8 cellular contexts compared by ENCODE assay signal in genomic region chr5:109191153-109191558, GRCh38.
A peak's percentile ranks its signal among the peaks of the same experiment; 100 is the strongest.
DNase-seq lines count a peak whose midpoint lies in the region; ATAC-seq lines count a peak whose summit lies in the region.

No MANE protein-coding gene starts in this region.

- DNase-seq in AG08396 (ENCODE audit: low spot score) (peak; percentile 7), HS-5 (ENCODE audit: low read depth) (peak; percentile 24), dedifferentiated amniotic fluid mesenchymal stem cell (ENCODE audit: extremely low spot score) (peak; percentile 60), NCI-H1105 (lab: John Stamatoyannopoulos, UW) (no peak), OCI-M2 (lab: John Stamatoyannopoulos, UW; ENCODE audit: unreplicated experiment) (no peak)
- no peak for DNase-seq in activated naive CD8-positive, alpha-beta T cell treated with anti-CD3 and anti-CD28 coated beads, Interleukin-2, amount 50 U/mL, for 24 hours

- peaks cover 3% of the 10 kb centered on the region for H3K4me1 Mint-ChIP-seq in activated naive CD8-positive, alpha-beta T cell treated with anti-CD3 and anti-CD28 coated beads, Interleukin-2, amount 50 U/mL, for 24 hours

- no peaks in the 10 kb centered on the region for H3K27me3 Mint-ChIP-seq in activated naive CD8-positive, alpha-beta T cell treated with anti-CD3 and anti-CD28 coated beads, Interleukin-2, amount 50 U/mL, for 24 hours

- peaks cover 3% of the 10 kb centered on the region for H3K36me3 Mint-ChIP-seq in activated naive CD8-positive, alpha-beta T cell treated with anti-CD3 and anti-CD28 coated beads, Interleukin-2, amount 50 U/mL, for 24 hours (ENCODE audit: low read depth)

- H3K27ac Mint-ChIP-seq in activated naive CD8-positive, alpha-beta T cell treated with anti-CD3 and anti-CD28 coated beads, Interleukin-2, amount 50 U/mL, for 24 hours: no peak overlapping the region

- no peak overlapping the region for H3K4me3 Mint-ChIP-seq in activated naive CD8-positive, alpha-beta T cell treated with anti-CD3 and anti-CD28 coated beads, Interleukin-2, amount 50 U/mL, for 24 hours

- H3K9me3 Mint-ChIP-seq in activated naive CD8-positive, alpha-beta T cell treated with anti-CD3 and anti-CD28 coated beads, Interleukin-2, amount 50 U/mL, for 24 hours: no peaks in the 10 kb centered on the region

- peak; percentile 64 for ATAC-seq in GM19035 (IDR thresholded peaks at IDR 0.05; ENCODE audit: unreplicated experiment)
- no peak for ATAC-seq in GM21423 (IDR thresholded peaks at IDR 0.05; ENCODE audit: unreplicated experiment)
- ATAC-seq in activated naive CD8-positive, alpha-beta T cell treated with anti-CD3 and anti-CD28 coated beads, Interleukin-2, amount 50 U/mL, for 24 hours: no peak

Comparison
In these comparisons a context has a peak if more than half of its experiments do, and no peak if none do; other contexts are left out.
1. DNase-seq: peak in AG08396 (single experiment), HS-5 (single experiment) and dedifferentiated amniotic fluid mesenchymal stem cell (single experiment); none in NCI-H1105 (single experiment), OCI-M2 (single experiment) and activated naive CD8-positive, alpha-beta T cell treated with anti-CD3 and anti-CD28 coated beads, Interleukin-2, amount 50 U/mL, for 24 hours (single experiment).